In genomic region chr6:42390228-42390934, GRCh38 we compare ENCODE assay signal across 9 cellular contexts.
DNase-seq lines count a peak whose midpoint lies in the region; ATAC-seq and TF ChIP-seq lines count a peak whose summit lies in the region.
"Had no signal": no experiment of that assay in that cellular context is flagged by ENCODE, and none has a peak within 500 bp of the region (broad histone marks: within the 10 kb centered on the region; RNA-seq: fewer than 3 reads in every experiment).

No MANE protein-coding gene starts in this region.

- TF ChIP-seq EP300 in stomach (IDR thresholded peaks at IDR 0.05) = no peak

- H3K9me3 ChIP-seq in esophagus squamous epithelium (no peaks in the 10 kb centered on the region), stomach (no peaks in the 10 kb centered on the region), BE2C (no peaks in the 10 kb centered on the region)

- H3K27ac ChIP-seq in esophagus squamous epithelium (peak overlapping the region; percentile 41 to 63 (median 51)), stomach (peak overlapping the region; percentile 39 to 66 (median 50)), dorsolateral prefrontal cortex (peak overlapping the region in 7 of 59 donors; percentile 6 to 39 (median 18))

- H3K36me3 ChIP-seq in esophagus squamous epithelium = no peaks in the 10 kb centered on the region
- no peaks in the 10 kb centered on the region for H3K36me3 ChIP-seq in stomach
- H3K36me3 ChIP-seq in BE2C = no peaks in the 10 kb centered on the region
- H3K36me3 ChIP-seq in H7 (replicated peaks; ENCODE audit: control insufficient read depth, insufficient read depth, low read length) = no peaks in the 10 kb centered on the region

- H3K4me1 ChIP-seq in esophagus squamous epithelium (peaks cover 0 to 34% (median 0%) of the 10 kb centered on the region in 3 donors), stomach (peaks cover 6 to 35% (median 16%) of the 10 kb centered on the region in 4 donors), BE2C (no peaks in the 10 kb centered on the region)

- TF ChIP-seq CTCF in esophagus squamous epithelium (IDR thresholded peaks at IDR 0.05) = no peak
- no peak for TF ChIP-seq CTCF in stomach (IDR thresholded peaks at IDR 0.05)
- TF ChIP-seq CTCF in BE2C (IDR thresholded peaks at IDR 0.05; ENCODE audit: low read depth, low read length) = no peak
- TF ChIP-seq CTCF in dorsolateral prefrontal cortex (IDR thresholded peaks at IDR 0.05 in 54 of 56, conservative IDR thresholded peaks at IDR 0.05 in 2 of 56; ENCODE audit: low read depth in 1 of 56, partially characterized antibody in 56 of 56) = no peak

- TF ChIP-seq POLR2A in esophagus squamous epithelium (IDR thresholded peaks at IDR 0.05) (peak in 1 of 4 donors; percentile 48), stomach (IDR thresholded peaks at IDR 0.05) (no peak)

- peak; percentile 47 for ATAC-seq in HG02884 (IDR thresholded peaks at IDR 0.05; ENCODE audit: unreplicated experiment)

- 74 to 83% methylated on average over 11 to 16 of the region's 17 CpGs for WGBS in esophagus squamous epithelium, 2 donors
- 27 to 57% (median 47%) methylated on average over 17 of the region's 17 CpGs for WGBS in stomach, 5 donors

- DNase-seq in activated CD4-positive, alpha-beta T cell treated with anti-CD3 and anti-CD28 coated beads, Interleukin-2, amount 50 U/mL, for 1 hour = peak; percentile 33
- no peak for DNase-seq in esophagus squamous epithelium (lab: John Stamatoyannopoulos, UW)
- DNase-seq in stomach = no peak
- no peak for DNase-seq in BE2C
- no peak for DNase-seq in cerebellar cortex (ENCODE audit: low spot score)
- no peak for DNase-seq in H7
- no peak for DNase-seq in dorsolateral prefrontal cortex
- DNase-seq: NCI-H146 had no signal

- H3K27me3 ChIP-seq in esophagus squamous epithelium (no peaks in the 10 kb centered on the region), stomach (no peaks in the 10 kb centered on the region), BE2C (no peaks in the 10 kb centered on the region), H7 (ENCODE audit: control insufficient read depth, insufficient read depth, low read length) (no peaks in the 10 kb centered on the region), dorsolateral prefrontal cortex (no peaks in the 10 kb centered on the region)

- intact Hi-C loops in esophagus squamous epithelium (cut with DNase I) = no loop called here
- intact Hi-C loops in stomach (cut with DNase I; ENCODE audit: low total_unique reads) = no loop called here
- intact Hi-C loops in dorsolateral prefrontal cortex (cut with DNase I) = no loop called here

- H3K4me3 ChIP-seq in esophagus squamous epithelium (no peak overlapping the region), stomach (no peak overlapping the region), BE2C (ENCODE audit: low read depth, low read length) (no peak overlapping the region), H7 (ENCODE audit: insufficient read depth, low read depth, low read length) (no peak overlapping the region), dorsolateral prefrontal cortex (no peak overlapping the region)
